Comparison of ENCODE assay signal across 24 cellular contexts in genomic region chr9:136957901-136958300, GRCh38. TPM values are rescaled to one million over a fixed set of nuclear protein-coding genes. Genes with fewer than 3 reads are reported as not detected.
"Had no signal": no experiment of that assay in that cellular context is flagged by ENCODE, and none has a peak within 500 bp of the region (broad histone marks: within the 10 kb centered on the region; RNA-seq: fewer than 3 reads in every experiment).

No MANE protein-coding gene starts in this region.

- H3K36me3 Mint-ChIP-seq: mesothelial cell of epicardium had no signal

- H3K4me3 Mint-ChIP-seq: mesothelial cell of epicardium; nephron; neural crest cell; stimulated activated naive CD8-positive, alpha-beta T cell treated with anti-CD3 and anti-CD28 coated beads, Interleukin-15, Interleukin-2, amounts not matched to agents 100 ng/mL and 50 ng/mL, for 24 hours had no signal

- H3K27me3 Mint-ChIP-seq: stimulated activated naive CD8-positive, alpha-beta T cell treated with anti-CD3 and anti-CD28 coated beads, Interleukin-15, Interleukin-2, amounts not matched to agents 100 ng/mL and 50 ng/mL, for 24 hours had no signal

- DNase-seq: heart right ventricle; kidney; left colon; mesendoderm; naive B cell; occipital lobe; psoas muscle; stimulated activated CD4-positive, alpha-beta T cell treated with anti-CD3 and anti-CD28 coated beads, Interleukin-12 subunit alpha, Interleukin-12 subunit beta, amount 100 ng/mL, for 4 hours; stimulated activated CD4-positive, alpha-beta T cell treated with anti-CD3 and anti-CD28 coated beads, Interleukin-15, amount 100 ng/mL, for 24 hours; stimulated activated CD4-positive, alpha-beta T cell treated with anti-CD3 and anti-CD28 coated beads, Interleukin-2, amount 100 ng/mL, for 24 hours; stimulated activated CD4-positive, alpha-beta T cell treated with anti-CD3 and anti-CD28 coated beads, Interleukin-4, amount 100 ng/mL, for 1 hour; stimulated activated naive CD4-positive, alpha-beta T cell; tibial artery; trophoblast cell; upper lobe of right lung had no signal

- H3K27ac Mint-ChIP-seq: mesothelial cell of epicardium; naive B cell; nephron; stimulated activated naive CD8-positive, alpha-beta T cell treated with anti-CD3 and anti-CD28 coated beads, Interleukin-15, Interleukin-2, amounts not matched to agents 100 ng/mL and 50 ng/mL, for 24 hours had no signal

- H3K9me3 Mint-ChIP-seq: nephron had no signal

- ATAC-seq: heart right ventricle, left colon, left lung, psoas muscle, sciatic nerve, upper lobe of right lung had no signal

RNA-seq across cellular contexts. Expression of gene LCN12, which starts 5.8 kb away (rescaled TPM):
- total RNA-seq: mononuclear cell, occipital lobe, subcutaneous adipose tissue had no signal

RNA-seq across cellular contexts. Expression of gene C8G, which starts 12.9 kb away (rescaled TPM):
- total RNA-seq: mononuclear cell, occipital lobe, sciatic nerve, thoracic aorta had no signal

RNA-seq across cellular contexts. Expression of gene PTGDS, which starts 19.4 kb away (rescaled TPM):
- total RNA-seq: neural crest cell had no signal

RNA-seq across cellular contexts. Expression of gene LCNL1, which starts 24.9 kb away (rescaled TPM):
- total RNA-seq: neural crest cell, subcutaneous adipose tissue, thoracic aorta had no signal
